Comparison of ENCODE assay signal across 8 cellular contexts in genomic region chr19:29944415-29945012, GRCh38. TPM values are rescaled to one million over a fixed set of nuclear protein-coding genes. Genes with fewer than 3 reads are reported as not detected.
DNase-seq lines count a peak whose midpoint lies in the region; ATAC-seq and TF ChIP-seq lines count a peak whose summit lies in the region.

No MANE protein-coding gene starts in this region.

- H3K4me1 Mint-ChIP-seq in activated T-cell treated with anti-CD3 and anti-CD28 coated beads, Interleukin-2, amount 50 U/mL, for 4 hours (ENCODE audit: low read depth): peaks cover 59% of the 10 kb centered on the region
- H3K4me1 Mint-ChIP-seq in T-helper 17 cell (peaks cover 44% of the 10 kb centered on the region), osteocyte (ENCODE audit: unreplicated experiment) (peaks cover 42% of the 10 kb centered on the region)
- H3K4me1 Mint-ChIP-seq in stimulated activated memory B cell treated with anti-CD40 and anti-IgM and Interleukin-4, amounts not matched to agents 10 μg/mL and 1 μg/mL and 100 μg/mL, for 72 hours: peaks cover 56% of the 10 kb centered on the region

- peaks cover 12% of the 10 kb centered on the region for H3K36me3 Mint-ChIP-seq in activated T-cell treated with anti-CD3 and anti-CD28 coated beads, Interleukin-2, amount 50 U/mL, for 4 hours (ENCODE audit: insufficient read depth)
- H3K36me3 Mint-ChIP-seq in T-helper 17 cell (ENCODE audit: low read depth) (peaks cover 5% of the 10 kb centered on the region), osteocyte (ENCODE audit: unreplicated experiment) (no peaks in the 10 kb centered on the region)
- peaks cover 20% of the 10 kb centered on the region for H3K36me3 Mint-ChIP-seq in stimulated activated memory B cell treated with anti-CD40 and anti-IgM and Interleukin-4, amounts not matched to agents 10 μg/mL and 1 μg/mL and 100 μg/mL, for 72 hours

- H3K27me3 Mint-ChIP-seq in activated T-cell treated with anti-CD3 and anti-CD28 coated beads, Interleukin-2, amount 50 U/mL, for 4 hours (ENCODE audit: low read depth): peaks cover 3% of the 10 kb centered on the region
- peaks cover 3% of the 10 kb centered on the region for H3K27me3 Mint-ChIP-seq in T-helper 17 cell
- H3K27me3 Mint-ChIP-seq in stimulated activated memory B cell treated with anti-CD40 and anti-IgM and Interleukin-4, amounts not matched to agents 10 μg/mL and 1 μg/mL and 100 μg/mL, for 72 hours: peaks cover 5% of the 10 kb centered on the region
- no peaks in the 10 kb centered on the region for H3K27me3 Mint-ChIP-seq in osteocyte (ENCODE audit: unreplicated experiment)

- no peak for ATAC-seq in activated T-cell treated with anti-CD3 and anti-CD28 coated beads, Interleukin-2, amount 50 U/mL, for 4 hours
- ATAC-seq in T-helper 17 cell (no peak), GM21528 (IDR thresholded peaks at IDR 0.05; ENCODE audit: low FRiP score, unreplicated experiment) (no peak)
- no peak for ATAC-seq in stimulated activated memory B cell treated with anti-CD40 and anti-IgM and Interleukin-4, amounts not matched to agents 10 μg/mL and 1 μg/mL and 100 μg/mL, for 72 hours

- no peak for DNase-seq in activated T-cell treated with anti-CD3 and anti-CD28 coated beads, Interleukin-2, amount 50 U/mL, for 4 hours
- DNase-seq in activated T-cell treated with anti-CD3 and anti-CD28 coated beads for 4 hours (no peak), T-helper 17 cell (no peak), fibroblast of peridontal ligament (ENCODE audit: extremely low read depth) (peak; percentile 6), osteocyte (ENCODE audit: extremely low spot score, unreplicated experiment) (no peak)
- no peak for DNase-seq in stimulated activated naive CD4-positive, alpha-beta T cell treated with Interleukin-2 at 50 U/mL for 16 hours (lab: John Stamatoyannopoulos, UW)

- no peaks in the 10 kb centered on the region for H3K9me3 Mint-ChIP-seq in activated T-cell treated with anti-CD3 and anti-CD28 coated beads, Interleukin-2, amount 50 U/mL, for 4 hours
- H3K9me3 Mint-ChIP-seq in stimulated activated memory B cell treated with anti-CD40 and anti-IgM and Interleukin-4, amounts not matched to agents 10 μg/mL and 1 μg/mL and 100 μg/mL, for 72 hours: no peaks in the 10 kb centered on the region
- no peaks in the 10 kb centered on the region for H3K9me3 Mint-ChIP-seq in osteocyte (ENCODE audit: unreplicated experiment)

- peak overlapping the region; percentile 71 for H3K27ac Mint-ChIP-seq in T-helper 17 cell
- peak overlapping the region; percentile 27 for H3K27ac Mint-ChIP-seq in stimulated activated memory B cell treated with anti-CD40 and anti-IgM and Interleukin-4, amounts not matched to agents 10 μg/mL and 1 μg/mL and 100 μg/mL, for 72 hours
- no peak overlapping the region for H3K27ac Mint-ChIP-seq in osteocyte (ENCODE audit: unreplicated experiment)

- peak overlapping the region; percentile 75 for H3K4me3 Mint-ChIP-seq in activated T-cell treated with anti-CD3 and anti-CD28 coated beads, Interleukin-2, amount 50 U/mL, for 4 hours
- H3K4me3 Mint-ChIP-seq in T-helper 17 cell: peak overlapping the region; percentile 93
- no peak overlapping the region for H3K4me3 Mint-ChIP-seq in stimulated activated memory B cell treated with anti-CD40 and anti-IgM and Interleukin-4, amounts not matched to agents 10 μg/mL and 1 μg/mL and 100 μg/mL, for 72 hours
- no peak overlapping the region for H3K4me3 Mint-ChIP-seq in osteocyte (ENCODE audit: unreplicated experiment)

- no peaks in the 10 kb centered on the region for H3K9me3 ChIP-seq in T-helper 17 cell (ENCODE audit: control insufficient read depth, low read length, poor library complexity, severe bottlenecking)

- TF ChIP-seq CTCF in osteocyte (IDR thresholded peaks at IDR 0.05): no peak

RNA-seq across cellular contexts. Expression of gene URI1, which starts 2.5 kb away (rescaled TPM):
- total RNA-seq in activated T-cell treated with anti-CD3 and anti-CD28 coated beads, Interleukin-2, amount 50 U/mL, for 4 hours: 10 to 100 TPM; 69.5 to 80.5 (median 77.8) TPM
- 10 to 100 TPM; 67.6 to 70.9 TPM for total RNA-seq in T-helper 17 cell
- 43.7 and 45.1 TPM in 2 replicates for total RNA-seq in osteocyte

Comparison
In these comparisons a context has a peak if more than half of its experiments do, and no peak if none do; other contexts are left out.
1. H3K4me3 Mint-ChIP-seq: peak in activated T-cell treated with anti-CD3 and anti-CD28 coated beads, Interleukin-2, amount 50 U/mL, for 4 hours (single experiment) and T-helper 17 cell (single experiment); none in stimulated activated memory B cell treated with anti-CD40 and anti-IgM and Interleukin-4, amounts not matched to agents 10 μg/mL and 1 μg/mL and 100 μg/mL, for 72 hours (single experiment) and osteocyte (single experiment).